Comparison of ENCODE assay signal across 10 cellular contexts in genomic region chr1:43363283-43363934, GRCh38. TPM values are rescaled to one million over a fixed set of nuclear protein-coding genes. Genes with fewer than 3 reads are reported as not detected.
A peak's percentile ranks its signal among the peaks of the same experiment; 100 is the strongest.
DNase-seq lines count a peak whose midpoint lies in the region; ATAC-seq lines count a peak whose summit lies in the region.
"Had no signal": no experiment of that assay in that cellular context is flagged by ENCODE, and none has a peak within 500 bp of the region (broad histone marks: within the 10 kb centered on the region; RNA-seq: fewer than 3 reads in every experiment).

No MANE protein-coding gene starts in this region.

- peaks cover 12 to 17% (median 14%) of the 10 kb centered on the region in 3 donors for H3K4me1 Mint-ChIP-seq in IgD-negative memory B cell
- peaks cover 35% of the 10 kb centered on the region for H3K4me1 Mint-ChIP-seq in activated naive CD8-positive, alpha-beta T cell treated with anti-CD3 and anti-CD28 coated beads for 36 hours

- no peak overlapping the region for H3K4me3 ChIP-seq in ACC112 (ENCODE audit: low read depth, low read length)
- H3K4me3 ChIP-seq: upper lobe of left lung had no signal

- peaks cover under 1% of the 10 kb centered on the region for H3K36me3 Mint-ChIP-seq in IgD-negative memory B cell
- H3K36me3 Mint-ChIP-seq in activated naive CD8-positive, alpha-beta T cell treated with anti-CD3 and anti-CD28 coated beads for 36 hours = peaks cover 52% of the 10 kb centered on the region

- DNase-seq in activated naive CD8-positive, alpha-beta T cell treated with anti-CD3 and anti-CD28 coated beads for 36 hours = no peak
- no peak for DNase-seq in activated T-cell treated with anti-CD3 and anti-CD28 coated beads, Interleukin-2, amount 50 U/mL, for 1 hour
- DNase-seq: amniotic stem cell; CD8-positive, alpha-beta T cell; stimulated activated CD4-positive, alpha-beta T cell treated with anti-CD3 and anti-CD28 coated beads, Interleukin-4, amount 100 ng/mL, for 4 hours had no signal

- H3K27me3 ChIP-seq in ACC112 (ENCODE audit: insufficient read depth, low read length) = no peaks in the 10 kb centered on the region
- H3K27me3 ChIP-seq: upper lobe of left lung had no signal

- H3K27me3 Mint-ChIP-seq in IgD-negative memory B cell = no peaks in the 10 kb centered on the region
- no peaks in the 10 kb centered on the region for H3K27me3 Mint-ChIP-seq in activated naive CD8-positive, alpha-beta T cell treated with anti-CD3 and anti-CD28 coated beads for 36 hours

- ATAC-seq in GM18907 (IDR thresholded peaks at IDR 0.05; ENCODE audit: unreplicated experiment) = no peak
- no peak for ATAC-seq in HG02798 (IDR thresholded peaks at IDR 0.05; ENCODE audit: poor library complexity, unreplicated experiment)
- ATAC-seq: CD8-positive, alpha-beta T cell had no signal

- peak overlapping the region; percentile 47 for H3K27ac ChIP-seq in ACC112 (ENCODE audit: low read depth, low read length)

- no peak overlapping the region for H2AFZ ChIP-seq in ACC112 (ENCODE audit: low read length, unreplicated experiment)

- no peaks in the 10 kb centered on the region for H3K9me3 Mint-ChIP-seq in IgD-negative memory B cell
- no peaks in the 10 kb centered on the region for H3K9me3 Mint-ChIP-seq in activated naive CD8-positive, alpha-beta T cell treated with anti-CD3 and anti-CD28 coated beads for 36 hours
- H3K9me3 Mint-ChIP-seq: CD8-positive, alpha-beta T cell had no signal

- peaks cover 34% of the 10 kb centered on the region for H3K36me3 ChIP-seq in ACC112 (ENCODE audit: insufficient read depth, low read length)

- peak overlapping the region in 1 of 4 donors; percentile 68 for H3K4me3 Mint-ChIP-seq in IgD-negative memory B cell
- no peak overlapping the region for H3K4me3 Mint-ChIP-seq in activated naive CD8-positive, alpha-beta T cell treated with anti-CD3 and anti-CD28 coated beads for 36 hours
- H3K4me3 Mint-ChIP-seq: CD8-positive, alpha-beta T cell had no signal

- H3K79me2 ChIP-seq in ACC112 (ENCODE audit: control insufficient read depth, insufficient read depth, low read length, unreplicated experiment) = peaks cover 66% of the 10 kb centered on the region

- H3K4me1 ChIP-seq in ACC112 (ENCODE audit: control insufficient read depth, insufficient read depth, low read length, unreplicated experiment) = peaks cover 52% of the 10 kb centered on the region

- H3K27ac Mint-ChIP-seq in IgD-negative memory B cell = peak overlapping the region in 2 of 3 donors; percentile 47 to 52
- H3K27ac Mint-ChIP-seq in activated naive CD8-positive, alpha-beta T cell treated with anti-CD3 and anti-CD28 coated beads for 36 hours = peak overlapping the region; percentile 7

RNA-seq across cellular contexts. Expression of gene ELOVL1, which starts 4.4 kb away (rescaled TPM):
- 69.6 TPM for polyA plus RNA-seq in IgD-negative memory B cell
- total RNA-seq in activated naive CD8-positive, alpha-beta T cell treated with anti-CD3 and anti-CD28 coated beads for 36 hours = 10 to 100 TPM; 66.9 to 67.4 TPM

RNA-seq across cellular contexts. Expression of gene CDC20, which starts 4.6 kb away (rescaled TPM):
- 0.58 TPM for polyA plus RNA-seq in IgD-negative memory B cell
- 100 to 1,000 TPM; 182 to 184 TPM for total RNA-seq in activated naive CD8-positive, alpha-beta T cell treated with anti-CD3 and anti-CD28 coated beads for 36 hours

RNA-seq across cellular contexts. Expression of gene MPL, which starts 25.8 kb away (rescaled TPM):
- polyA plus RNA-seq in IgD-negative memory B cell = not detected
- not detected for total RNA-seq in activated naive CD8-positive, alpha-beta T cell treated with anti-CD3 and anti-CD28 coated beads for 36 hours
- total RNA-seq: CD8-positive, alpha-beta T cell had no signal

RNA-seq across cellular contexts. Expression of gene MED8, which starts 26.2 kb away (rescaled TPM):
- polyA plus RNA-seq in IgD-negative memory B cell = 45.4 TPM
- 10 to 100 TPM; 34.1 to 35.7 TPM for total RNA-seq in activated naive CD8-positive, alpha-beta T cell treated with anti-CD3 and anti-CD28 coated beads for 36 hours

RNA-seq across cellular contexts. Expression of gene SZT2, which starts 26.3 kb away (rescaled TPM):
- 8.0 TPM for polyA plus RNA-seq in IgD-negative memory B cell
- 10 to 100 TPM; 22.4 to 27.6 TPM for total RNA-seq in activated naive CD8-positive, alpha-beta T cell treated with anti-CD3 and anti-CD28 coated beads for 36 hours
